ENCODE assay signal across 1 cellular context in genomic region chr17:73519621-73520368, GRCh38.
TF ChIP-seq lines count a peak whose summit lies in the region.

No MANE protein-coding gene starts in this region.

TF ChIP-seq in H1, 55 proteins besides CTCF, POLR2A, EP300 and RAD21:
- TF ChIP-seq SUZ12 (IDR thresholded peaks at IDR 0.05; ENCODE audit: low read length) (no peak), JUN (IDR thresholded peaks at IDR 0.05; ENCODE audit: low read depth, low read length) (no peak), CBX8 (IDR thresholded peaks at IDR 0.05; ENCODE audit: borderline replicate concordance, low read depth, low read length) (no peak), TAF7 (optimal IDR thresholded peaks at IDR 0.05; ENCODE audit: borderline replicate concordance, low read depth, low read length) (no peak), CEBPB (IDR thresholded peaks at IDR 0.05; ENCODE audit: low read depth, low read length) (no peak), ATF2 (IDR thresholded peaks at IDR 0.05; ENCODE audit: low read length) (no peak), ZNF274 (IDR thresholded peaks at IDR 0.05; ENCODE audit: borderline replicate concordance, extremely low read depth, low read length) (no peak)
